35 cellular contexts compared by ENCODE assay signal in genomic region chr5:163890211-163890610, GRCh38.
"Had no signal": no experiment of that assay in that cellular context is flagged by ENCODE, and none has a peak within 500 bp of the region (broad histone marks: within the 10 kb centered on the region; RNA-seq: fewer than 3 reads in every experiment).

No MANE protein-coding gene starts in this region.

- H3K36me3 ChIP-seq: MG63 had no signal

- H3K27ac ChIP-seq: KMS-11 had no signal

- H3K9me3 ChIP-seq: MG63 had no signal

- H3K27me3 ChIP-seq: MG63 had no signal

- H3K4me2 ChIP-seq: KMS-11 had no signal

- H3K9ac ChIP-seq: KMS-11 had no signal

- DNase-seq: Karpas-422, Kasumi-1, MG63, MM.1S, MV-4-11, NCI-H1048, NCI-H1092, NCI-H1092 treated with DMSO at 0.1 percent for 48 hours, NCI-H1105, NCI-H1105 treated with DMSO at 0.1 percent for 48 hours, NCI-H1417, NCI-H1417 treated with DMSO at 0.1 percent for 48 hours, NCI-H1436, NCI-H1436 treated with DMSO at 0.1 percent for 48 hours, NCI-H146, NCI-H1694, NCI-H1694 treated with DMSO at 0.1 percent for 48 hours, NCI-H187, NCI-H187 treated with DMSO at 0.1 percent for 48 hours, NCI-H1930, NCI-H2029, NCI-H2029 treated with DMSO at 0.1 percent for 48 hours, NCI-H2081, NCI-H2081 treated with DMSO at 0.1 percent for 48 hours, NCI-H2107, NCI-H2171, NCI-H2171 treated with DMSO at 0.1 percent for 48 hours, NCI-H2227 treated with DMSO at 0.1 percent for 48 hours, NCI-H226, NCI-H345, NCI-H446, NCI-H446 treated with DMSO at 0.1 percent for 48 hours, NCI-H510A, NCI-H510A treated with DMSO at 0.1 percent for 48 hours had no signal

- H3K4me3 ChIP-seq: MG63 had no signal
